ENCODE assay signal across 28 cellular contexts in the genomic region with DNA sequence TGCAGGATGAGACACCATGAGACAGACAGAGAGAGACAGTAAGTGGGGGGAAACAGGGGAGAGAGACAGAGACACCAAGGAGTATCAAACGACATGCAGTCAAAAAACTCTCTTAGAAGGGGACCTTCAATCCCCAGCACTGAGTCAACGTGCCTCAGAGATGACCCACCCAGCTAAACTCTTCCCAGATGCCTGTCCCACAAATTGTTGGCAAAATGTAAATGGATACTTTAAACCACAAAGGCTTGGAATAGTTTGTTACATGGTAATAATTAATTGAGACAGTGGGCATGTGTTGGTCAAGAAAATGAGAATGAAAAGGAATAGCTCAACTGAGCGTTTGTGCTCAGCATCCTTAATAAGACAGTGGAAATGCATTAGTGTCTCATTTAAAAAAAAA.
A peak's percentile ranks its signal among the peaks of the same experiment; 100 is the strongest.
DNase-seq lines count a peak whose midpoint lies in the region; FAIRE-seq and TF ChIP-seq lines count a peak whose summit lies in the region.
"Had no signal": no experiment of that assay in that cellular context is flagged by ENCODE, and none has a peak within 500 bp of the region (broad histone marks: within the 10 kb centered on the region; RNA-seq: fewer than 3 reads in every experiment).

No MANE protein-coding gene starts in this region.

- H3K36me3 Mint-ChIP-seq in astrocyte (ENCODE audit: low read depth, unreplicated experiment) = peaks cover 13% of the 10 kb centered on the region
- H3K36me3 Mint-ChIP-seq: naive thymus-derived CD8-positive, alpha-beta T cell had no signal

- FAIRE-seq in astrocyte (lab: Jason Lieb, UNC) = no peak
- FAIRE-seq: HTR-8/SVneo had no signal

- no peak for TF ChIP-seq CTCF in astrocyte (IDR thresholded peaks at IDR 0.05; ENCODE audit: insufficient read depth, low read depth, low read length)
- no peak for TF ChIP-seq CTCF in kidney epithelial cell (IDR thresholded peaks at IDR 0.05; ENCODE audit: insufficient read depth, low read length, poor library complexity, severe bottlenecking)

- no peak overlapping the region for H3K4me3 Mint-ChIP-seq in astrocyte (ENCODE audit: unreplicated experiment)
- H3K4me3 Mint-ChIP-seq: activated CD4-positive, alpha-beta T cell treated with anti-CD3 and anti-CD28 coated beads, Interleukin-2, amount 10 ng/mL, durations not matched to agents 7 days and 5 days; dendritic cell treated with granulocyte-macrophage colony-stimulating factor and Interleukin-4, amounts not matched to agents 40 ng/mL and 50 ng/mL, for 4 days; GM23338; naive thymus-derived CD8-positive, alpha-beta T cell had no signal

- H3K27me3 ChIP-seq in astrocyte (ENCODE audit: insufficient read depth, low read length) (no peaks in the 10 kb centered on the region), kidney epithelial cell (ENCODE audit: control insufficient read depth, insufficient read depth, low read length) (no peaks in the 10 kb centered on the region)
- H3K27me3 ChIP-seq: BLaER1, left lung, upper lobe of right lung had no signal

- H3K79me2 ChIP-seq in astrocyte (ENCODE audit: insufficient read depth, low read length) = no peaks in the 10 kb centered on the region

- H3K27ac Mint-ChIP-seq in astrocyte (ENCODE audit: unreplicated experiment) = peak overlapping the region; percentile 31
- H3K27ac Mint-ChIP-seq: activated CD4-positive, alpha-beta T cell treated with anti-CD3 and anti-CD28 coated beads, Interleukin-2, amount 10 ng/mL, durations not matched to agents 7 days and 5 days; dendritic cell treated with granulocyte-macrophage colony-stimulating factor and Interleukin-4, amounts not matched to agents 40 ng/mL and 50 ng/mL, for 4 days; GM23338; naive thymus-derived CD8-positive, alpha-beta T cell had no signal

- no peaks in the 10 kb centered on the region for H4K20me1 ChIP-seq in astrocyte (ENCODE audit: insufficient read depth, low read length)
- H4K20me1 ChIP-seq: BLaER1 had no signal

- peaks cover 2% of the 10 kb centered on the region for H3K9me3 ChIP-seq in astrocyte (ENCODE audit: insufficient read depth, low read depth, low read length)

- peak; percentile 68 for DNase-seq in AG08395 (ENCODE audit: low spot score)
- DNase-seq in HCEC 1CT = peak; percentile 15
- DNase-seq in astrocyte (ENCODE audit: low read depth) = peak; percentile 66
- DNase-seq in kidney epithelial cell (ENCODE audit: low read depth) = peak; percentile 79
- DNase-seq in CD1c-positive myeloid dendritic cell (ENCODE audit: extremely low spot score) = no peak
- DNase-seq in NCI-H1694 treated with DMSO at 0.1 percent for 48 hours (lab: John Stamatoyannopoulos, UW) = no peak
- DNase-seq in stimulated activated CD4-positive, alpha-beta T cell treated with anti-CD3 and anti-CD28 coated beads, Interleukin-4, amount 100 ng/mL, for 24 hours = no peak
- DNase-seq in T-helper 9 cell = no peak
- DNase-seq: activated CD4-positive, alpha-beta T cell treated with anti-CD3 and anti-CD28 coated beads, Interleukin-2, amount 10 ng/mL, durations not matched to agents 7 days and 5 days; activated naive CD4-positive, alpha-beta T cell treated with anti-CD3 and anti-CD28 coated beads, Interleukin-2, amount 50 U/mL, for 16 hours; central memory CD4-positive, alpha-beta T cell; left lung; naive thymus-derived CD8-positive, alpha-beta T cell; NCI-H1694; NCI-H526 treated with DMSO at 0.1 percent for 48 hours; stimulated activated CD4-positive, alpha-beta T cell treated with anti-CD3 and anti-CD28 coated beads, Interleukin-2, amount 100 ng/mL, for 24 hours; substantia nigra; T-helper 2 cell; upper lobe of right lung had no signal

- H3K27me3 Mint-ChIP-seq in astrocyte (ENCODE audit: low read depth, unreplicated experiment) = no peaks in the 10 kb centered on the region
- H3K27me3 Mint-ChIP-seq: activated CD4-positive, alpha-beta T cell treated with anti-CD3 and anti-CD28 coated beads, Interleukin-2, amount 10 ng/mL, durations not matched to agents 7 days and 5 days; dendritic cell treated with granulocyte-macrophage colony-stimulating factor and Interleukin-4, amounts not matched to agents 40 ng/mL and 50 ng/mL, for 4 days; naive thymus-derived CD8-positive, alpha-beta T cell had no signal

- peaks cover 11% of the 10 kb centered on the region for H3K9me3 Mint-ChIP-seq in astrocyte (ENCODE audit: unreplicated experiment)

- H3K9ac ChIP-seq in astrocyte (ENCODE audit: low read length) = no peak overlapping the region
- H3K9ac ChIP-seq: BLaER1, KMS-11 had no signal

- peaks cover 9% of the 10 kb centered on the region for H3K4me1 Mint-ChIP-seq in astrocyte (ENCODE audit: low read depth, unreplicated experiment)
- H3K4me1 Mint-ChIP-seq: activated CD4-positive, alpha-beta T cell treated with anti-CD3 and anti-CD28 coated beads, Interleukin-2, amount 10 ng/mL, durations not matched to agents 7 days and 5 days; GM23338; naive thymus-derived CD8-positive, alpha-beta T cell had no signal

- H3K4me3 ChIP-seq in astrocyte (ENCODE audit: insufficient read depth, low read depth, low read length) = no peak overlapping the region
- H3K4me3 ChIP-seq in kidney epithelial cell (ENCODE audit: low read depth, low read length) = no peak overlapping the region
- H3K4me3 ChIP-seq: BLaER1, GM23338, left lung, SK-N-MC, smooth muscle cell, upper lobe of right lung had no signal

- H3K36me3 ChIP-seq in astrocyte (ENCODE audit: insufficient read depth, low read length) (no peaks in the 10 kb centered on the region), kidney epithelial cell (ENCODE audit: control insufficient read depth, insufficient read depth, low read length) (no peaks in the 10 kb centered on the region)
- H3K36me3 ChIP-seq: BLaER1, left lung, upper lobe of right lung had no signal

- H2AFZ ChIP-seq in astrocyte (ENCODE audit: low read depth, low read length) = no peak overlapping the region
- H2AFZ ChIP-seq: GM23338 had no signal

- no peak overlapping the region for H3K27ac ChIP-seq in astrocyte (ENCODE audit: low read depth, low read length)
- H3K27ac ChIP-seq: BLaER1, KMS-11, left lung, RWPE1, SK-N-MC, upper lobe of right lung, VCaP had no signal

- peaks cover 8% of the 10 kb centered on the region for H3K4me1 ChIP-seq in astrocyte (ENCODE audit: insufficient read depth, low read length)
- H3K4me1 ChIP-seq: BLaER1, left lung, upper lobe of right lung had no signal

- peak overlapping the region; percentile 11 for H3K4me2 ChIP-seq in astrocyte (ENCODE audit: low read length)
- H3K4me2 ChIP-seq: BLaER1, GM23338, KMS-11, smooth muscle cell had no signal

Comparison
In these comparisons a context has a peak if more than half of its experiments do, and no peak if none do; other contexts are left out.
1. DNase-seq: peak in AG08395 (single experiment), HCEC 1CT (single experiment), astrocyte (single experiment) and kidney epithelial cell (single experiment); none in CD1c-positive myeloid dendritic cell (single experiment), NCI-H1694 treated with DMSO at 0.1 percent for 48 hours (single experiment), stimulated activated CD4-positive, alpha-beta T cell treated with anti-CD3 and anti-CD28 coated beads, Interleukin-4, amount 100 ng/mL, for 24 hours (single experiment) and T-helper 9 cell (single experiment).